32 cellular contexts compared by ENCODE assay signal in the genomic region with DNA sequence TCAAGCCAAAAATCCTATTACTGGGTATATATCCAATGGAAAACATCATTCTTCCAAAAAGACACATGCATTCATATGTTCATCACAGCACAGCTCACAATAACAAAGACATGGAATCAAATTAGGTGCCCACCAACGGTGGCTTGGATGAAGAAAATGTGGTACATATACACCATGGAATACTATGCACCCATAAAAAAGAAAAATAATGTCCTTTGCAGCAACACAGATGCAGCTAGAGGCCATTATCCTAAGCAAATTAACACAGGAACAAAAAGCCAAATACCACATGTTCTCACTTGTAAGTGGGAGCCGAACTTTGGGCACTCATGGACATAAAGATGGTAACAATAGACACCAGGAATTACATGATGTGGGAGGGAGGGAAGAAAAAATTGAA.
"Had no signal": no experiment of that assay in that cellular context is flagged by ENCODE, and none has a peak within 500 bp of the region (broad histone marks: within the 10 kb centered on the region; RNA-seq: fewer than 3 reads in every experiment).

No MANE protein-coding gene starts in this region.

- FAIRE-seq: bronchial epithelial cell had no signal

- H3K4me1 ChIP-seq: ascending aorta had no signal

- H3K36me3 ChIP-seq: ascending aorta, cardiac muscle cell, WERI-Rb-1 had no signal

- H3K27ac ChIP-seq: ascending aorta, cardiac muscle cell, WERI-Rb-1 had no signal

- H3K9me3 ChIP-seq: ascending aorta had no signal

- DNase-seq: activated CD4-positive, alpha-beta memory T cell treated with anti-CD3 and anti-CD28 coated beads, Interleukin-2, amount 10 ng/mL, durations not matched to agents 7 days and 5 days; activated CD4-positive, alpha-beta T cell treated with anti-CD3 and anti-CD28 coated beads for 1 hour; activated CD4-positive, alpha-beta T cell treated with anti-CD3 and anti-CD28 coated beads for 36 hours; activated CD4-positive, alpha-beta T cell treated with anti-CD3 and anti-CD28 coated beads for 48 hours; activated CD4-positive, alpha-beta T cell treated with anti-CD3 and anti-CD28 coated beads, Interleukin-2, amount 10 ng/mL, durations not matched to agents 7 days and 5 days; activated CD4-positive, alpha-beta T cell treated with anti-CD3 and anti-CD28 coated beads, Interleukin-2, amount 50 U/mL, for 48 hours; activated CD4-positive, CD25-positive, alpha-beta regulatory T cell; activated CD8-positive, alpha-beta memory T cell treated with anti-CD3 and anti-CD28 coated beads for 24 hours; activated CD8-positive, alpha-beta memory T cell treated with anti-CD3 and anti-CD28 coated beads, Interleukin-2, amount 10 ng/mL, durations not matched to agents 7 days and 5 days; activated CD8-positive, alpha-beta memory T cell treated with anti-CD3 and anti-CD28 coated beads, Interleukin-2, amount 50 U/mL, for 48 hours; activated CD8-positive, alpha-beta T cell treated with anti-CD3 and anti-CD28 coated beads, Interleukin-2, amount 10 ng/mL, durations not matched to agents 7 days and 5 days; activated effector memory CD4-positive, alpha-beta T cell treated with Interleukin-2 at 50 U/mL for 16 hours; activated gamma-delta T cell; activated naive CD4-positive, alpha-beta T cell treated with anti-CD3 and anti-CD28 coated beads for 36 hours; activated naive CD4-positive, alpha-beta T cell treated with anti-CD3 and anti-CD28 coated beads, Interleukin-2, amount 50 U/mL, for 16 hours; activated naive CD8-positive, alpha-beta T cell treated with anti-CD3 and anti-CD28 coated beads, Interleukin-2, amount 10 ng/mL, durations not matched to agents 7 days and 5 days; activated naive CD8-positive, alpha-beta T cell treated with anti-CD3 and anti-CD28 coated beads, Interleukin-2, amount 50 U/mL, for 24 hours; activated T-cell treated with anti-CD3 and anti-CD28 coated beads, Interleukin-2, amount 50 U/mL, for 24 hours; activated T-cell treated with anti-CD3 and anti-CD28 coated beads, Interleukin-2, amount 50 U/mL, for 48 hours; amygdala; anterior cingulate cortex; caudate nucleus; cerebellar nuclear complex; T-helper 1 cell; T-helper 2 cell; T-helper 9 cell; WERI-Rb-1 had no signal

- ATAC-seq: activated CD4-positive, alpha-beta T cell treated with anti-CD3 and anti-CD28 coated beads for 36 hours; activated CD4-positive, CD25-positive, alpha-beta regulatory T cell treated with anti-CD3 and anti-CD28 coated beads, Interleukin-2, amount 50 U/mL, for 24 hours; activated CD8-positive, alpha-beta memory T cell treated with anti-CD3 and anti-CD28 coated beads, Interleukin-2, amount 10 ng/mL, durations not matched to agents 7 days and 5 days; activated CD8-positive, alpha-beta T cell treated with anti-CD3 and anti-CD28 coated beads, Interleukin-2, amount 10 ng/mL, durations not matched to agents 7 days and 5 days; activated naive CD8-positive, alpha-beta T cell treated with anti-CD3 and anti-CD28 coated beads, Interleukin-2, amount 50 U/mL, for 24 hours; WTC11 had no signal

- H3K27me3 ChIP-seq: ascending aorta, cardiac muscle cell had no signal

- H3K4me3 ChIP-seq: ascending aorta, cardiac muscle cell had no signal
